ENCODE assay signal across 11 cellular contexts in genomic region chr5:52943285-52943684, GRCh38. TPM values are rescaled to one million over a fixed set of nuclear protein-coding genes. Genes with fewer than 3 reads are reported as not detected.
DNase-seq lines count a peak whose midpoint lies in the region; ATAC-seq, FAIRE-seq and TF ChIP-seq lines count a peak whose summit lies in the region.
"Had no signal": no experiment of that assay in that cellular context is flagged by ENCODE, and none has a peak within 500 bp of the region (broad histone marks: within the 10 kb centered on the region; RNA-seq: fewer than 3 reads in every experiment).

No MANE protein-coding gene starts in this region.

- no peak overlapping the region for H3K4me2 ChIP-seq in A549

- FAIRE-seq in A549 (lab: Jason Lieb, UNC) (no peak), bronchial epithelial cell (lab: Jason Lieb, UNC) (no peak)

- TF ChIP-seq CTCF in A549 (IDR thresholded peaks at IDR 0.05): no peak
- TF ChIP-seq CTCF in bronchial epithelial cell (IDR thresholded peaks at IDR 0.05; ENCODE audit: insufficient read depth, low read length, severe bottlenecking): peak; percentile 46
- TF ChIP-seq CTCF in RWPE1 (conservative IDR thresholded peaks at IDR 0.05; ENCODE audit: low read depth): no peak
- TF ChIP-seq CTCF in mesothelial cell of epicardium (IDR thresholded peaks at IDR 0.05; ENCODE audit: unreplicated experiment): no peak
- no peak for TF ChIP-seq CTCF in osteocyte (IDR thresholded peaks at IDR 0.05)

- H3K27ac Mint-ChIP-seq in mesothelial cell of epicardium: no peak overlapping the region
- no peak overlapping the region for H3K27ac Mint-ChIP-seq in osteocyte (ENCODE audit: unreplicated experiment)

- no peaks in the 10 kb centered on the region for H3K4me1 Mint-ChIP-seq in mesothelial cell of epicardium
- peaks cover 26% of the 10 kb centered on the region for H3K4me1 Mint-ChIP-seq in osteocyte (ENCODE audit: unreplicated experiment)

- H3K9me3 Mint-ChIP-seq in mesothelial cell of epicardium (peaks cover 2% of the 10 kb centered on the region), osteocyte (ENCODE audit: unreplicated experiment) (no peaks in the 10 kb centered on the region)

- H3K27me3 Mint-ChIP-seq in mesothelial cell of epicardium (ENCODE audit: low read depth): peaks cover 1% of the 10 kb centered on the region
- no peaks in the 10 kb centered on the region for H3K27me3 Mint-ChIP-seq in osteocyte (ENCODE audit: unreplicated experiment)

- H3K27ac ChIP-seq in A549 (no peak overlapping the region), RWPE1 (no peak overlapping the region)
- H3K27ac ChIP-seq: colonic mucosa had no signal

- H3K4me3 Mint-ChIP-seq in mesothelial cell of epicardium (no peak overlapping the region), osteocyte (ENCODE audit: unreplicated experiment) (no peak overlapping the region)

- TF ChIP-seq EP300 in A549 (IDR thresholded peaks at IDR 0.05): no peak

- H3K36me3 Mint-ChIP-seq in mesothelial cell of epicardium: no peaks in the 10 kb centered on the region
- H3K36me3 Mint-ChIP-seq in osteocyte (ENCODE audit: unreplicated experiment): peaks cover 36% of the 10 kb centered on the region

- WGBS in A549 (ENCODE audit: missing lambda C conversion rate): 88% methylated on average over 2 of the region's 2 CpGs

- H3K9me3 ChIP-seq in A549: no peaks in the 10 kb centered on the region
- H3K9me3 ChIP-seq: colonic mucosa had no signal

- TF ChIP-seq POLR2A in A549 (IDR thresholded peaks at IDR 0.05; ENCODE audit: low read length): no peak

- peaks cover 11% of the 10 kb centered on the region; the same call in 2 of the 3 replicates for H3K4me1 ChIP-seq in A549
- H3K4me1 ChIP-seq: colonic mucosa had no signal

- POLR2A ChIA-PET in A549 (lab: Yijun Ruan, JAX): no interaction called here
- POLR2A ChIA-PET in RWPE1 (lab: Yijun Ruan, JAX; ENCODE audit: low non-redundant PET): no interaction called here

- peak in 1 of 2 experiments; percentile 21 for DNase-seq in A549 (ENCODE audit: low read depth in 1 of 2, low spot score in 1 of 2)
- peak; percentile 33 for DNase-seq in bronchial epithelial cell (ENCODE audit: low read depth)
- no peak for DNase-seq in RWPE1 (ENCODE audit: low spot score)
- no peak for DNase-seq in NCI-H69 (lab: John Stamatoyannopoulos, UW)
- no peak for DNase-seq in mesothelial cell of epicardium (ENCODE audit: low spot score in 2 of 2, unreplicated experiment in 2 of 2)
- no peak for DNase-seq in osteocyte (ENCODE audit: extremely low spot score, unreplicated experiment)
- DNase-seq: activated T-cell treated with anti-CD3 and anti-CD28 coated beads for 4 hours, colonic mucosa, NCI-H1436 treated with DMSO at 0.1 percent for 48 hours had no signal

- H3K27me3 ChIP-seq in bronchial epithelial cell (ENCODE audit: control insufficient read depth, insufficient read depth, low read length): no peaks in the 10 kb centered on the region
- H3K27me3 ChIP-seq: colonic mucosa had no signal

- CTCF ChIA-PET in A549 (lab: Yijun Ruan, JAX): interaction anchor here (0.6 to 2.5 kb wide), 7 partner anchors 14 to 374 kb away, joined by 3 to 8 read pairs (median 3); no protein-coding TSS in a partner anchor
- CTCF ChIA-PET in RWPE1 (lab: Yijun Ruan, JAX): interaction anchor here (0.9 kb wide), 1 partner anchor 45 kb away, joined by 3 read pairs; no protein-coding TSS in a partner anchor

- H3K4me3 ChIP-seq in A549: no peak overlapping the region
- H3K4me3 ChIP-seq in bronchial epithelial cell (ENCODE audit: low read depth, low read length): no peak overlapping the region
- H3K4me3 ChIP-seq: colonic mucosa had no signal

- peak; percentile 74 to 80 for ATAC-seq in A549
- peak; percentile 69 for ATAC-seq in GM18867 (IDR thresholded peaks at IDR 0.05; ENCODE audit: unreplicated experiment)
- peak; percentile 51 for ATAC-seq in HG03521 (IDR thresholded peaks at IDR 0.05; ENCODE audit: unreplicated experiment)

- peak in 1 of 2 experiments; percentile 18; a peak in 1 of 5 replicates for TF ChIP-seq RAD21 in A549 (conservative IDR thresholded peaks at IDR 0.05 in 1 of 2, IDR thresholded peaks at IDR 0.05 in 1 of 2)

- H3K36me3 ChIP-seq in bronchial epithelial cell (ENCODE audit: control insufficient read depth, insufficient read depth, low read length): no peaks in the 10 kb centered on the region
- H3K36me3 ChIP-seq: colonic mucosa had no signal

TF ChIP-seq in A549, 52 proteins besides CTCF, POLR2A, EP300 and RAD21:
- no peak for TF ChIP-seq NFE2L2 (conservative IDR thresholded peaks at IDR 0.05; ENCODE audit: low read length)
- no peak for TF ChIP-seq CEBPB (IDR thresholded peaks at IDR 0.05)
- TF ChIP-seq CBX8 (IDR thresholded peaks at IDR 0.05): no peak

RNA-seq across cellular contexts. Expression of gene ITGA2, which starts 45.9 kb away (rescaled TPM):
- 28.0 and 29.7 TPM in 2 replicates for polyA plus RNA-seq in A549 (2011; rRNA removed)
- polyA plus RNA-seq in A549 (2012; cell fraction: cytosol; rRNA removed): 1.7 and 2.2 TPM in 2 replicates
- 2.7 and 3.4 TPM in 2 replicates for polyA plus RNA-seq in A549 (2012; cell fraction: nucleus; rRNA removed)
- 8.5 to 9.7 TPM (median 9.3 TPM) in 3 replicates for polyA plus RNA-seq in A549 (2017; fragmentation: RNase III; extraction: RNeasy Plus Mini Kit Qiagen cat#74134 plus additional on column Dnase treatment)
- 32.7 and 33.9 TPM in 2 replicates for polyA minus RNA-seq in A549 (2011; rRNA and poly(A)+ RNA removed)
- total RNA-seq in bronchial epithelial cell: 16.1 and 35.0 TPM in 2 replicates
- 4.1 to 4.7 TPM (median 4.1 TPM) in 3 replicates for total RNA-seq in mesothelial cell of epicardium
- 0.30 and 0.44 TPM in 2 replicates for total RNA-seq in osteocyte
